Comparison of ENCODE assay signal across 1 cellular context in genomic region chr14:39432179-39432618, GRCh38.
A peak's percentile ranks its signal among the peaks of the same experiment; 100 is the strongest.
TF ChIP-seq lines count a peak whose summit lies in the region.

TSS of gene FBXO33 (minus strand) at chr14:39432433. CDS start at chr14:39432162, 271 bp downstream.

TF ChIP-seq in GM12878, 131 proteins besides CTCF, POLR2A, EP300 and RAD21 (continued from another document):
- peak; percentile 98 for TF ChIP-seq ZNF207 (IDR thresholded peaks at IDR 0.05; ENCODE audit: borderline replicate concordance)
- TF ChIP-seq SMAD5 (IDR thresholded peaks at IDR 0.05; ENCODE audit: low read depth): no peak; the same call in 1 of the 2 replicates
- TF ChIP-seq RBBP5 (conservative IDR thresholded peaks at IDR 0.05): no peak
- no peak for TF ChIP-seq HDGF (IDR thresholded peaks at IDR 0.05)
- no peak; the same call in 2 of the 3 replicates for TF ChIP-seq POU2F2 (IDR thresholded peaks at IDR 0.05; ENCODE audit: borderline replicate concordance, low read depth, low read length)
- TF ChIP-seq MAX (IDR thresholded peaks at IDR 0.05; ENCODE audit: low read depth, low read length): no peak; the same call in 1 of the 2 replicates
- no peak; the same call in 1 of the 2 replicates for TF ChIP-seq TAF1 (IDR thresholded peaks at IDR 0.05; ENCODE audit: borderline replicate concordance, low read depth, low read length)
- TF ChIP-seq CBFB (IDR thresholded peaks at IDR 0.05; ENCODE audit: low read depth): no peak; the same call in 1 of the 2 replicates
